30 cellular contexts compared by ENCODE assay signal in genomic region chr3:155585384-155585783, GRCh38.
DNase-seq lines count a peak whose midpoint lies in the region; ATAC-seq, FAIRE-seq and TF ChIP-seq lines count a peak whose summit lies in the region.
"Had no signal": no experiment of that assay in that cellular context is flagged by ENCODE, and none has a peak within 500 bp of the region (broad histone marks: within the 10 kb centered on the region; RNA-seq: fewer than 3 reads in every experiment).

No MANE protein-coding gene starts in this region.

- no peak for TF ChIP-seq POLR2A in A549 (IDR thresholded peaks at IDR 0.05; ENCODE audit: low read length)

- no peaks in the 10 kb centered on the region for H3K27me3 ChIP-seq in HUES48 (ENCODE audit: control insufficient read depth, insufficient read depth, low read length)
- H3K27me3 ChIP-seq: brain microvascular endothelial cell, Peyer's patch, SJSA1, tibial nerve had no signal

- TF ChIP-seq CTCF in A549 (IDR thresholded peaks at IDR 0.05) (no peak), WTC11 (IDR thresholded peaks at IDR 0.05) (no peak), endothelial cell (IDR thresholded peaks at IDR 0.05; ENCODE audit: unreplicated experiment) (no peak)

- H3K4me3 ChIP-seq in A549: no peak overlapping the region
- H3K4me3 ChIP-seq in HUES48 (ENCODE audit: low read depth, low read length): no peak overlapping the region
- H3K4me3 ChIP-seq: Peyer's patch, SJSA1, skin epidermis, tibial nerve had no signal

- H3K4me2 ChIP-seq in A549: no peak overlapping the region

- no peak for TF ChIP-seq RAD21 in A549 (conservative IDR thresholded peaks at IDR 0.05 in 1 of 2, IDR thresholded peaks at IDR 0.05 in 1 of 2)

- POLR2A ChIA-PET in A549 (lab: Yijun Ruan, JAX): no interaction called here
- POLR2A ChIA-PET in WTC11 (lab: Charles Lee): no interaction called here

- H3K27me3 Mint-ChIP-seq in WTC11 (ENCODE audit: low read depth) (no peaks in the 10 kb centered on the region), endothelial cell (ENCODE audit: unreplicated experiment) (no peaks in the 10 kb centered on the region)

- H3K9me3 ChIP-seq in A549 (no peaks in the 10 kb centered on the region), HUES48 (ENCODE audit: control insufficient read depth, insufficient read depth, low read length) (no peaks in the 10 kb centered on the region)
- H3K9me3 ChIP-seq: BE2C, neutrophil, Peyer's patch, SJSA1, tibial nerve had no signal

- no peaks in the 10 kb centered on the region for H3K36me3 ChIP-seq in HUES48 (ENCODE audit: control insufficient read depth, insufficient read depth, low read length)
- H3K36me3 ChIP-seq: BE2C, brain microvascular endothelial cell, neutrophil, Peyer's patch, SJSA1, tibial nerve had no signal

- H3K36me3 Mint-ChIP-seq in WTC11 (no peaks in the 10 kb centered on the region), endothelial cell (ENCODE audit: low read depth, unreplicated experiment) (no peaks in the 10 kb centered on the region)

- H3K9ac ChIP-seq in HUES48 (ENCODE audit: low read depth, low read length): no peak overlapping the region

- 83% methylated on average over 2 of the region's 2 CpGs for WGBS in A549 (ENCODE audit: missing lambda C conversion rate)

- H3K4me3 Mint-ChIP-seq in WTC11: no peak overlapping the region
- no peak overlapping the region for H3K4me3 Mint-ChIP-seq in endothelial cell (ENCODE audit: unreplicated experiment)
- H3K4me3 Mint-ChIP-seq: activated CD8-positive, alpha-beta T cell treated with anti-CD3 and anti-CD28 coated beads for 36 hours; activated naive CD8-positive, alpha-beta T cell treated with anti-CD3 and anti-CD28 coated beads, Interleukin-2, amount 50 U/mL, for 24 hours; effector memory CD8-positive, alpha-beta T cell had no signal

- peaks cover 18% of the 10 kb centered on the region for H3K4me1 Mint-ChIP-seq in WTC11
- no peaks in the 10 kb centered on the region for H3K4me1 Mint-ChIP-seq in endothelial cell (ENCODE audit: unreplicated experiment)

- no peak for TF ChIP-seq EP300 in A549 (IDR thresholded peaks at IDR 0.05)

- CTCF ChIA-PET in A549 (lab: Yijun Ruan, JAX) (interaction anchor here (0.6 to 1.3 kb wide), 3 partner anchors 116 to 524 kb away, joined by 3 to 4 read pairs (median 3); no protein-coding TSS in a partner anchor), WTC11 (lab: Charles Lee) (interaction anchor here (0.6 to 2.5 kb wide), 3 partner anchors 116 to 221 kb away, joined by 3 to 11 read pairs (median 4); partner anchors contain the start of gene C3orf33)

- no peaks in the 10 kb centered on the region for H3K9me3 Mint-ChIP-seq in WTC11
- no peaks in the 10 kb centered on the region for H3K9me3 Mint-ChIP-seq in endothelial cell (ENCODE audit: unreplicated experiment)
- H3K9me3 Mint-ChIP-seq: activated CD8-positive, alpha-beta T cell treated with anti-CD3 and anti-CD28 coated beads for 36 hours; activated naive CD8-positive, alpha-beta T cell treated with anti-CD3 and anti-CD28 coated beads, Interleukin-2, amount 50 U/mL, for 24 hours; effector memory CD8-positive, alpha-beta T cell had no signal

- H3K27ac ChIP-seq in A549: no peak overlapping the region
- peak overlapping the region; percentile 76 for H3K27ac ChIP-seq in HUES48 (ENCODE audit: low read depth, low read length)
- H3K27ac ChIP-seq: brain microvascular endothelial cell, neutrophil, Peyer's patch, SJSA1, skin epidermis, tibial nerve had no signal

- H3K4me1 ChIP-seq in A549: no peaks in the 10 kb centered on the region
- H3K4me1 ChIP-seq in HUES48 (ENCODE audit: control insufficient read depth, insufficient read depth, low read length): peaks cover 16% of the 10 kb centered on the region
- H3K4me1 ChIP-seq: BE2C, Peyer's patch, SJSA1, tibial nerve had no signal

- DNase-seq in A549 (ENCODE audit: low read depth in 1 of 2, low spot score in 1 of 2): no peak
- DNase-seq in WTC11 (ENCODE audit: low spot score): no peak
- peak; percentile 58 for DNase-seq in iPS-NIHi7 (ENCODE audit: extremely low spot score)
- no peak for DNase-seq in OCI-M2 (lab: John Stamatoyannopoulos, UW; ENCODE audit: unreplicated experiment)
- no peak for DNase-seq in HuH-7 (ENCODE audit: low spot score)
- DNase-seq in endothelial cell (ENCODE audit: low spot score): no peak
- DNase-seq: activated CD4-positive, CD25-positive, alpha-beta regulatory T cell treated with anti-CD3 and anti-CD28 coated beads, Interleukin-2, amount 50 U/mL, for 72 hours; activated CD8-positive, alpha-beta T cell treated with anti-CD3 and anti-CD28 coated beads for 36 hours; activated gamma-delta T cell; activated naive CD8-positive, alpha-beta T cell treated with anti-CD3 and anti-CD28 coated beads, Interleukin-2, amount 50 U/mL, for 24 hours; activated T-cell treated with anti-CD3 and anti-CD28 coated beads for 4 hours; BE2C; brain microvascular endothelial cell; DMS53; effector memory CD8-positive, alpha-beta T cell; hypothalamus; KG1; kidney glomerular epithelial cell; NCI-H1436 treated with DMSO at 0.1 percent for 48 hours; NCI-H510A treated with DMSO at 0.1 percent for 48 hours; Peyer's patch had no signal

- no peak for ATAC-seq in A549
- ATAC-seq in WTC11: peak; percentile 80
- ATAC-seq in HG03045 (IDR thresholded peaks at IDR 0.05; ENCODE audit: unreplicated experiment): no peak
- ATAC-seq: activated CD8-positive, alpha-beta T cell treated with anti-CD3 and anti-CD28 coated beads for 36 hours; activated naive CD8-positive, alpha-beta T cell treated with anti-CD3 and anti-CD28 coated beads, Interleukin-2, amount 50 U/mL, for 24 hours; effector memory CD8-positive, alpha-beta T cell had no signal

- no peak overlapping the region for H3K27ac Mint-ChIP-seq in WTC11
- H3K27ac Mint-ChIP-seq in endothelial cell (ENCODE audit: unreplicated experiment): no peak overlapping the region
- H3K27ac Mint-ChIP-seq: activated CD8-positive, alpha-beta T cell treated with anti-CD3 and anti-CD28 coated beads for 36 hours; activated naive CD8-positive, alpha-beta T cell treated with anti-CD3 and anti-CD28 coated beads, Interleukin-2, amount 50 U/mL, for 24 hours; effector memory CD8-positive, alpha-beta T cell had no signal

- FAIRE-seq in A549 (lab: Jason Lieb, UNC): no peak
- FAIRE-seq: A204.1, colon, TTC549 had no signal

TF ChIP-seq in A549, 52 proteins besides CTCF, POLR2A, EP300 and RAD21:
- TF ChIP-seq FOSL2 (IDR thresholded peaks at IDR 0.05) (no peak), FOSL2 (CRISPR knock-in tag; IDR thresholded peaks at IDR 0.05) (0 out of 2 replicates have a peak, but pooled peaks have one; percentile 37), TP53 (CRISPR knock-in tag; IDR thresholded peaks at IDR 0.05) (no peak)

TF ChIP-seq in WTC11, 78 proteins besides CTCF, POLR2A, EP300 and RAD21:
- TF ChIP-seq CDX4 (CRISPR knock-in tag; IDR thresholded peaks at IDR 0.05; ENCODE audit: borderline replicate concordance) (no peak), TP53 (CRISPR knock-in tag; IDR thresholded peaks at IDR 0.05) (no peak), ERG (CRISPR knock-in tag; IDR thresholded peaks at IDR 0.05) (no peak), MXD4 (CRISPR knock-in tag; IDR thresholded peaks at IDR 0.05; ENCODE audit: borderline replicate concordance) (no peak), SMAD4 (CRISPR knock-in tag; IDR thresholded peaks at IDR 0.05) (no peak), CBFB (CRISPR knock-in tag; IDR thresholded peaks at IDR 0.05; ENCODE audit: low read depth) (no peak), PREB (CRISPR knock-in tag; IDR thresholded peaks at IDR 0.05; ENCODE audit: borderline replicate concordance) (no peak), NR2C2 (CRISPR knock-in tag; IDR thresholded peaks at IDR 0.05) (no peak), JAZF1 (CRISPR knock-in tag; IDR thresholded peaks at IDR 0.05) (no peak), FOXK1 (CRISPR knock-in tag; IDR thresholded peaks at IDR 0.05) (no peak), ZNF512 (CRISPR knock-in tag; IDR thresholded peaks at IDR 0.05; ENCODE audit: borderline replicate concordance) (no peak)
TF ChIP-seq in WTC11: peak in this region for 0.
